Comparison of ENCODE assay signal across 8 cellular contexts in genomic region chr21:33402011-33402979, GRCh38. TPM values are rescaled to one million over a fixed set of nuclear protein-coding genes. Genes with fewer than 3 reads are reported as not detected.
DNase-seq lines count a peak whose midpoint lies in the region; ATAC-seq and TF ChIP-seq lines count a peak whose summit lies in the region.

No MANE protein-coding gene starts in this region.

- H3K9me3 ChIP-seq in ovary = no peaks in the 10 kb centered on the region

- no peak for TF ChIP-seq CTCF in LNCaP clone FGC (IDR thresholded peaks at IDR 0.05; ENCODE audit: control insufficient read depth, extremely low read depth, insufficient read depth)
- TF ChIP-seq CTCF in ovary (IDR thresholded peaks at IDR 0.05) = no peak

- no peak for TF ChIP-seq POLR2A in ovary (IDR thresholded peaks at IDR 0.05)

- H3K27me3 ChIP-seq in ovary = no peaks in the 10 kb centered on the region

- no peak for TF ChIP-seq EP300 in ovary (IDR thresholded peaks at IDR 0.05)

- 40 to 44% (median 43%) methylated on average over 44 of the region's 44 CpGs for WGBS in ovary, 3 donors

- peak; percentile 86 for DNase-seq in GM03348 (ENCODE audit: low spot score)
- no peak for DNase-seq in LNCaP clone FGC (ENCODE audit: low read depth)
- DNase-seq in anterior cingulate cortex (lab: John Stamatoyannopoulos, UW) = peak in 44 of 58 donors; percentile 10 to 64 (median 31)
- peak; percentile 74 for DNase-seq in left ventricle myocardium superior
- peak; percentile 46 to 72 (median 61) for DNase-seq in ovary
- DNase-seq in NCI-H1417 treated with DMSO at 0.1 percent for 48 hours (lab: John Stamatoyannopoulos, UW) = no peak

- H3K36me3 ChIP-seq in ovary = no peaks in the 10 kb centered on the region

- peak overlapping the region; percentile 70 to 91 for H3K27ac ChIP-seq in ovary

- H3K4me1 ChIP-seq in ovary (ENCODE audit: insufficient read depth) = peaks cover 9% of the 10 kb centered on the region

- peak; percentile 64 for ATAC-seq in left ventricle myocardium superior
- ATAC-seq in GM19455 (IDR thresholded peaks at IDR 0.05; ENCODE audit: unreplicated experiment) = no peak
- no peak for ATAC-seq in HG02885 (IDR thresholded peaks at IDR 0.05; ENCODE audit: poor library complexity, unreplicated experiment)

- intact Hi-C loops in left ventricle myocardium superior (cut with micrococcal nuclease) = no loop called here
- intact Hi-C loops in ovary (cut with DNase I) = no loop called here

- H3K4me3 ChIP-seq in LNCaP clone FGC (ENCODE audit: low read depth, low read length) = peak overlapping the region; percentile 72
- peak overlapping the region; percentile 95 for H3K4me3 ChIP-seq in ovary

RNA-seq across cellular contexts. Expression of gene IFNGR2, which starts 0.9 kb away (rescaled TPM):
- total RNA-seq in left ventricle myocardium superior (35.1 TPM), ovary (10 to 100 TPM; 39.6 to 54.5 (median 46.7) TPM)
- polyA plus RNA-seq in ovary = 100 to 1,000 TPM in 1 of 2 donors, 10 to 100 TPM in 1; 43.7 to 125 TPM

Comparison
In these comparisons a context has a peak if more than half of its experiments do, and no peak if none do; other contexts are left out.
1. DNase-seq: peak in GM03348 (single experiment), anterior cingulate cortex (44 of 58), left ventricle myocardium superior (single experiment) and ovary (5 of 5); none in LNCaP clone FGC (single experiment) and NCI-H1417 treated with DMSO at 0.1 percent for 48 hours (single experiment).